ENCODE assay signal across 30 cellular contexts in the genomic region with DNA sequence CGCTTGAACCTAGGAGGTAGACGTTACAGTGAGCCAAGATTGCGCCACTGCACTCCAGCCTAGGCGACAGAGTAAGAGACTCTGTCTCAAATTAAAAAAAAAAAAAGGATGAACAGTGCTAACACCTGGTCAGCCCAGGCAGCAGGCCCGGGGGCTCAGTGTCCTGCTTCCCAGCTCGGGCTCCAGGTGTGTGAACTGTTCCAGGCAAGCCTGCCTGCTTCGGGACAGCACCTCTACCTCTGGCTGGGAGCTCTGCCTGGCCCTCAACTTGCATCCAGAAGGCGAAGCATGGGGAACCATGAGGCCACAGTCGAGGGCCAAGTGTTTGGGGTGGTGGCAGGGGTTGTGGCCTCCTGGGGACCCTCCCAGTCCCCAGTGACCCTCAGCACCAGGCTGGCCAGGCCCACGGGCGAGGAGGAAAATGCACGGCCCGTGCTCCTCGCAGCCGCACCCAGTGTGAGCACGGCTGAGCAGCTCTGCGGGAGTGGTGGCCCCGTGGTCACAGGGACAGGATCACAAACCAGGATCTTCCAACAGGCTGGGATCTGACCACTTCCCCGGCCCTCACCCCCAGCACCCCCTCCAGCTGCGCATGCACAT. TPM values are rescaled to one million over a fixed set of nuclear protein-coding genes. Genes with fewer than 3 reads are reported as not detected.
DNase-seq lines count a peak whose midpoint lies in the region; ATAC-seq, FAIRE-seq and TF ChIP-seq lines count a peak whose summit lies in the region.
"Had no signal": no experiment of that assay in that cellular context is flagged by ENCODE, and none has a peak within 500 bp of the region (broad histone marks: within the 10 kb centered on the region; RNA-seq: fewer than 3 reads in every experiment).

No MANE protein-coding gene starts in this region.

- peaks cover 52% of the 10 kb centered on the region for H3K4me1 ChIP-seq in KMS-11 (ENCODE audit: low read depth, poor library complexity, severe bottlenecking)
- peaks cover 0 to 2% (median 0%) of the 10 kb centered on the region in 4 experiments; a peak in 1 of 7 replicates for H3K4me1 ChIP-seq in H1 (replicated peaks in 1 of 4; ENCODE audit: control insufficient read depth in 3 of 4, insufficient read depth in 4 of 4, low read length in 3 of 4)
- H3K4me1 ChIP-seq: gastrocnemius medialis, psoas muscle, tibial artery had no signal

- no peaks in the 10 kb centered on the region for H3K9me3 Mint-ChIP-seq in activated CD8-positive, alpha-beta T cell treated with anti-CD3 and anti-CD28 coated beads, Interleukin-2, amount 10 ng/mL, durations not matched to agents 7 days and 5 days (ENCODE audit: insufficient read depth)
- H3K9me3 Mint-ChIP-seq in activated CD8-positive, alpha-beta T cell treated with anti-CD3 and anti-CD28 coated beads for 36 hours, result no peaks in the 10 kb centered on the region
- H3K9me3 Mint-ChIP-seq: activated CD4-positive, alpha-beta T cell treated with anti-CD3 and anti-CD28 coated beads, Interleukin-2, amount 10 ng/mL, durations not matched to agents 24 days and 14 days; activated T-helper 2 cell treated with anti-CD3 and anti-CD28 coated beads, Interferon-gamma antibody, Interleukin-2, Interleukin-4, amounts not matched to agents 10 μg/mL and 5 μg/mL and 100 μg/mL, durations not matched to agents 14 hours and 24 hours and 36 hours; CD4-positive, alpha-beta T cell; dendritic cell treated with granulocyte-macrophage colony-stimulating factor and Interleukin-4, amounts not matched to agents 40 ng/mL and 50 ng/mL, for 4 days; memory B cell had no signal

- 79% methylated on average over 13 of the region's 20 CpGs; no CpG with 5 or more reads in 1 of the 2 experiments for WGBS in H1 (ENCODE audit: extremely low coverage in 1 of 2, insufficient coverage in 1 of 2, insufficient read length in 1 of 2, insufficient replicate concordance in 2 of 2, low coverage in 1 of 2, low lambda C conversion rate in 2 of 2, missing lambda C conversion rate in 1 of 2), 2 experiments

- peak overlapping the region; percentile 34; the same call in 1 of the 2 replicates for H3K4me2 ChIP-seq in KMS-11
- no peak overlapping the region for H3K4me2 ChIP-seq in H1 (ENCODE audit: insufficient read depth in 1 of 2, low read depth in 2 of 2, low read length in 2 of 2)
- H3K4me2 ChIP-seq: hepatocyte had no signal

- peaks cover 27% of the 10 kb centered on the region for H3K36me3 Mint-ChIP-seq in activated CD8-positive, alpha-beta T cell treated with anti-CD3 and anti-CD28 coated beads, Interleukin-2, amount 10 ng/mL, durations not matched to agents 7 days and 5 days (ENCODE audit: low read depth)
- H3K36me3 Mint-ChIP-seq in activated CD8-positive, alpha-beta T cell treated with anti-CD3 and anti-CD28 coated beads for 36 hours (ENCODE audit: low read depth), result peaks cover 7% of the 10 kb centered on the region
- H3K36me3 Mint-ChIP-seq: activated naive CD8-positive, alpha-beta T cell; memory B cell had no signal

- H3K56ac ChIP-seq in H1 (replicated peaks; ENCODE audit: insufficient read length, low read depth, low read length), result no peak overlapping the region

- no peak for TF ChIP-seq EP300 in H1 (IDR thresholded peaks at IDR 0.05; ENCODE audit: borderline replicate concordance in 1 of 2, low read depth in 2 of 2, low read length in 2 of 2)

- H2BK5ac ChIP-seq in H1 (ENCODE audit: low read depth, low read length), result 0 out of 2 replicates have a peak overlapping the region, but pooled peaks have one; percentile 9

- no peak for TF ChIP-seq CTCF in activated CD8-positive, alpha-beta T cell treated with anti-CD3 and anti-CD28 coated beads for 36 hours (IDR thresholded peaks at IDR 0.05)
- TF ChIP-seq CTCF in KMS-11 (conservative IDR thresholded peaks at IDR 0.05; ENCODE audit: low read depth, low read length) (no peak), H1 (IDR thresholded peaks at IDR 0.05; ENCODE audit: control extremely low read depth in 1 of 3, insufficient read depth in 1 of 3, low read depth in 1 of 3, low read length in 3 of 3) (no peak)

- no peaks in the 10 kb centered on the region for H3K4me1 Mint-ChIP-seq in activated CD8-positive, alpha-beta T cell treated with anti-CD3 and anti-CD28 coated beads, Interleukin-2, amount 10 ng/mL, durations not matched to agents 7 days and 5 days (ENCODE audit: low read depth)
- H3K4me1 Mint-ChIP-seq in activated CD8-positive, alpha-beta T cell treated with anti-CD3 and anti-CD28 coated beads for 36 hours (ENCODE audit: low read depth), result peaks cover 3% of the 10 kb centered on the region
- H3K4me1 Mint-ChIP-seq: memory B cell had no signal

- H3K27ac Mint-ChIP-seq in activated CD8-positive, alpha-beta T cell treated with anti-CD3 and anti-CD28 coated beads, Interleukin-2, amount 10 ng/mL, durations not matched to agents 7 days and 5 days, result no peak overlapping the region
- H3K27ac Mint-ChIP-seq in activated CD8-positive, alpha-beta T cell treated with anti-CD3 and anti-CD28 coated beads for 36 hours, result no peak overlapping the region
- H3K27ac Mint-ChIP-seq: activated CD4-positive, alpha-beta T cell treated with anti-CD3 and anti-CD28 coated beads, Interleukin-2, amount 10 ng/mL, durations not matched to agents 24 days and 14 days; activated naive CD8-positive, alpha-beta T cell; activated T-helper 2 cell treated with anti-CD3 and anti-CD28 coated beads, Interferon-gamma antibody, Interleukin-2, Interleukin-4, amounts not matched to agents 10 μg/mL and 5 μg/mL and 100 μg/mL, durations not matched to agents 14 hours and 24 hours and 36 hours; CD4-positive, alpha-beta T cell; dendritic cell treated with granulocyte-macrophage colony-stimulating factor and Interleukin-4, amounts not matched to agents 40 ng/mL and 50 ng/mL, for 4 days; memory B cell had no signal

- intact Hi-C loops in activated CD8-positive, alpha-beta T cell treated with anti-CD3 and anti-CD28 coated beads for 36 hours (cut with micrococcal nuclease), result no loop called here
- intact Hi-C loops in sciatic nerve (cut with DNase I), result no loop called here

- POLR2A ChIA-PET in activated CD8-positive, alpha-beta T cell treated with anti-CD3 and anti-CD28 coated beads, Interleukin-2, amount 10 ng/mL, durations not matched to agents 7 days and 5 days (lab: Charles Lee), result interaction anchor here (0.6 to 0.9 kb wide), 2 partner anchors 9 to 37 kb away, joined by 3 read pairs; no protein-coding TSS in a partner anchor
- POLR2A ChIA-PET in activated CD8-positive, alpha-beta T cell treated with anti-CD3 and anti-CD28 coated beads for 36 hours (lab: Charles Lee), result interaction anchor here (1.1 to 5.9 kb wide), 3 partner anchors 12 to 41 kb away, joined by 3 to 69 read pairs (median 3); a partner anchor contains a TSS
- POLR2A ChIA-PET in H1 (lab: Charles Lee; ENCODE audit: partially characterized antibody), result interaction anchor here (1.2 to 2.7 kb wide), 5 partner anchors 11 to 15 kb away, joined by 3 to 10 read pairs (median 7); a partner anchor contains a TSS

- no peaks in the 10 kb centered on the region for H3K27me3 ChIP-seq in KMS-11 (ENCODE audit: insufficient read depth, low read depth)
- H3K27me3 ChIP-seq in H1 (replicated peaks in 1 of 4; ENCODE audit: control insufficient read depth in 3 of 4, extremely low read depth in 1 of 4, insufficient read depth in 3 of 4, low read length in 3 of 4), result no peaks in the 10 kb centered on the region
- H3K27me3 ChIP-seq: gastrocnemius medialis, hepatocyte, neutrophil, tibial artery had no signal

- H2BK15ac ChIP-seq in H1 (ENCODE audit: low read length), result no peak overlapping the region

- CTCF ChIA-PET in activated CD8-positive, alpha-beta T cell treated with anti-CD3 and anti-CD28 coated beads, Interleukin-2, amount 10 ng/mL, durations not matched to agents 7 days and 5 days (lab: Charles Lee), result no interaction called here
- CTCF ChIA-PET in activated CD8-positive, alpha-beta T cell treated with anti-CD3 and anti-CD28 coated beads for 36 hours (lab: Charles Lee), result interaction anchor here (1.3 to 1.4 kb wide), 2 partner anchors 30 to 38 kb away, joined by 3 read pairs; no protein-coding TSS in a partner anchor
- CTCF ChIA-PET in H1 (lab: Charles Lee; ENCODE audit: partially characterized antibody), result interaction anchor here (1.2 to 2.0 kb wide), 5 partner anchors 9 to 109 kb away, joined by 4 to 6 read pairs (median 5); no protein-coding TSS in a partner anchor

- no peaks in the 10 kb centered on the region for H3K23me2 ChIP-seq in H1 (ENCODE audit: low read depth, low read length)

- no peaks in the 10 kb centered on the region for H3K27me3 Mint-ChIP-seq in activated CD8-positive, alpha-beta T cell treated with anti-CD3 and anti-CD28 coated beads, Interleukin-2, amount 10 ng/mL, durations not matched to agents 7 days and 5 days (ENCODE audit: low read depth)
- no peaks in the 10 kb centered on the region for H3K27me3 Mint-ChIP-seq in activated CD8-positive, alpha-beta T cell treated with anti-CD3 and anti-CD28 coated beads for 36 hours
- H3K27me3 Mint-ChIP-seq: activated CD4-positive, alpha-beta T cell treated with anti-CD3 and anti-CD28 coated beads, Interleukin-2, amount 10 ng/mL, durations not matched to agents 24 days and 14 days; activated naive CD8-positive, alpha-beta T cell; CD4-positive, alpha-beta T cell; dendritic cell treated with granulocyte-macrophage colony-stimulating factor and Interleukin-4, amounts not matched to agents 40 ng/mL and 50 ng/mL, for 4 days; memory B cell had no signal

- ATAC-seq in activated CD8-positive, alpha-beta T cell treated with anti-CD3 and anti-CD28 coated beads, Interleukin-2, amount 10 ng/mL, durations not matched to agents 7 days and 5 days, result peak; percentile 18
- no peak for ATAC-seq in activated CD8-positive, alpha-beta T cell treated with anti-CD3 and anti-CD28 coated beads for 36 hours
- ATAC-seq in sciatic nerve (peak; percentile 10), GM18868 (IDR thresholded peaks at IDR 0.05; ENCODE audit: unreplicated experiment) (no peak), HG02678 (IDR thresholded peaks at IDR 0.05; ENCODE audit: unreplicated experiment) (no peak)
- ATAC-seq: gastrocnemius medialis had no signal

- no peak overlapping the region for H2BK12ac ChIP-seq in H1 (ENCODE audit: low read depth, low read length)

- FAIRE-seq in H1 (lab: Jason Lieb, UNC), result no peak
- FAIRE-seq: D721Med had no signal

- no peak overlapping the region for H3K23ac ChIP-seq in H1 (ENCODE audit: insufficient read length)

- peak overlapping the region; percentile 82; the same call in 1 of the 2 replicates for H4K8ac ChIP-seq in H1 (ENCODE audit: extremely low read depth, insufficient read depth, low read length)

- peak overlapping the region; percentile 87 for H3K27ac ChIP-seq in KMS-11
- H3K27ac ChIP-seq in H1 (ENCODE audit: low read depth, low read length), result no peak overlapping the region
- H3K27ac ChIP-seq: gastrocnemius medialis, GM23248, hepatocyte, neutrophil, psoas muscle, tibial artery, WERI-Rb-1 had no signal

- H3K4me3 ChIP-seq in KMS-11 (IDR thresholded peaks at IDR 0.05; ENCODE audit: insufficient read depth, low read depth, low read length), result no peak overlapping the region
- no peak overlapping the region for H3K4me3 ChIP-seq in H1 (ENCODE audit: extremely low read depth in 1 of 4, insufficient read depth in 2 of 4, low read depth in 3 of 4, low read length in 4 of 4)
- H3K4me3 ChIP-seq: gastrocnemius medialis, GM23248, hepatocyte, psoas muscle, tibial artery had no signal

- no peaks in the 10 kb centered on the region; the same call in 1 of the 2 replicates for H3K79me1 ChIP-seq in H1 (ENCODE audit: low read depth, low read length)

- no peak overlapping the region for H3K4ac ChIP-seq in H1 (replicated peaks; ENCODE audit: insufficient read length, low read depth, low read length)

- H2BK120ac ChIP-seq in H1 (replicated peaks; ENCODE audit: low read depth, low read length), result no peak overlapping the region

- no peak for DNase-seq in activated CD8-positive, alpha-beta T cell treated with anti-CD3 and anti-CD28 coated beads, Interleukin-2, amount 10 ng/mL, durations not matched to agents 7 days and 5 days
- DNase-seq in activated CD8-positive, alpha-beta T cell treated with anti-CD3 and anti-CD28 coated beads for 36 hours, result no peak
- DNase-seq in H1 (ENCODE audit: low read depth in 1 of 2, low spot score in 2 of 2) (no peak), sciatic nerve (ENCODE audit: low spot score) (no peak), NCI-H2227 (lab: John Stamatoyannopoulos, UW; ENCODE audit: unreplicated experiment) (no peak)
- DNase-seq: activated CD4-positive, alpha-beta T cell treated with anti-CD3 and anti-CD28 coated beads, Interleukin-2, amount 10 ng/mL, durations not matched to agents 24 days and 14 days; AML-193; CD4-positive, alpha-beta T cell; central memory CD4-positive, alpha-beta T cell; gastrocnemius medialis; GM23248; NCI-H2081; NCI-H345; NCI-H748 treated with DMSO at 0.1 percent for 48 hours; psoas muscle; SHP77; T1000; tibial artery; WERI-Rb-1 had no signal

- H3K14ac ChIP-seq in H1 (ENCODE audit: insufficient read length), result no peak overlapping the region

- no peak overlapping the region for H3K4me3 Mint-ChIP-seq in activated CD8-positive, alpha-beta T cell treated with anti-CD3 and anti-CD28 coated beads, Interleukin-2, amount 10 ng/mL, durations not matched to agents 7 days and 5 days
- no peak overlapping the region for H3K4me3 Mint-ChIP-seq in activated CD8-positive, alpha-beta T cell treated with anti-CD3 and anti-CD28 coated beads for 36 hours
- H3K4me3 Mint-ChIP-seq: activated CD4-positive, alpha-beta T cell treated with anti-CD3 and anti-CD28 coated beads, Interleukin-2, amount 10 ng/mL, durations not matched to agents 24 days and 14 days; activated naive CD8-positive, alpha-beta T cell; CD4-positive, alpha-beta T cell; dendritic cell treated with granulocyte-macrophage colony-stimulating factor and Interleukin-4, amounts not matched to agents 40 ng/mL and 50 ng/mL, for 4 days; memory B cell had no signal

- peaks cover 23% of the 10 kb centered on the region for H3K79me2 ChIP-seq in KMS-11 (ENCODE audit: insufficient read depth, low read depth)
- H3K79me2 ChIP-seq in H1 (ENCODE audit: control insufficient read depth in 1 of 2, insufficient read depth in 2 of 2, low read length in 2 of 2), result peaks cover 0 to 5% of the 10 kb centered on the region in 2 experiments; a peak in 1 of 4 replicates

- H2BK20ac ChIP-seq in H1 (ENCODE audit: low read length), result no peak overlapping the region

- no peaks in the 10 kb centered on the region for H3K9me3 ChIP-seq in H1 (ENCODE audit: insufficient read depth in 2 of 2, low read depth in 1 of 2, low read length in 1 of 2)
- H3K9me3 ChIP-seq: gastrocnemius medialis, neutrophil, psoas muscle, tibial artery had no signal

- no peak overlapping the region for H2AK5ac ChIP-seq in H1 (ENCODE audit: low read depth, low read length)

- H3K9ac ChIP-seq in KMS-11 (peak overlapping the region; percentile 28; the same call in 1 of the 2 replicates), H1 (replicated peaks in 1 of 4; ENCODE audit: extremely low read depth in 1 of 4, low read depth in 3 of 4, low read length in 3 of 4) (no peak overlapping the region)
- H3K9ac ChIP-seq: GM23248 had no signal

- H3K36me3 ChIP-seq in KMS-11 (ENCODE audit: insufficient read depth) (no peaks in the 10 kb centered on the region), H1 (ENCODE audit: control insufficient read depth in 2 of 4, insufficient read depth in 4 of 4, low read length in 3 of 4) (peaks cover 9 to 21% (median 13%) of the 10 kb centered on the region in 4 experiments; a peak in 7 of 8 replicates)
- H3K36me3 ChIP-seq: gastrocnemius medialis had no signal

- no peak overlapping the region; the same call in 1 of the 2 replicates for H3K18ac ChIP-seq in H1 (ENCODE audit: extremely low read depth, low read length)

- H4K5ac ChIP-seq in H1 (ENCODE audit: insufficient read length, low read depth, low read length), result no peak overlapping the region

- H4K20me1 ChIP-seq in KMS-11 (ENCODE audit: insufficient read depth) (no peaks in the 10 kb centered on the region), H1 (replicated peaks in 1 of 2; ENCODE audit: control insufficient read depth in 1 of 2, insufficient read depth in 2 of 2, low read length in 2 of 2) (peaks cover 11 to 20% of the 10 kb centered on the region in 2 experiments)

- no peak for TF ChIP-seq RAD21 in H1 (IDR thresholded peaks at IDR 0.05 in 1 of 2, conservative IDR thresholded peaks at IDR 0.05 in 1 of 2; ENCODE audit: low read depth in 2 of 2, low read length in 2 of 2)

- no peak overlapping the region for H4K91ac ChIP-seq in H1 (replicated peaks; ENCODE audit: insufficient read length, low read length)

- H2AFZ ChIP-seq in KMS-11 (ENCODE audit: low read depth) (no peak overlapping the region), H1 (ENCODE audit: low read length) (no peak overlapping the region)
- H2AFZ ChIP-seq: GM23248, hepatocyte had no signal

- TF ChIP-seq POLR2A in H1 (IDR thresholded peaks at IDR 0.05; ENCODE audit: control extremely low read depth in 1 of 2, low read depth in 2 of 2, low read length in 2 of 2), result no peak

RNA-seq across cellular contexts. Expression of a gene that starts 15.5 kb away (rescaled TPM):
- 10 to 100 TPM; 59.9 to 62.3 TPM for total RNA-seq in activated CD8-positive, alpha-beta T cell treated with anti-CD3 and anti-CD28 coated beads, Interleukin-2, amount 10 ng/mL, durations not matched to agents 7 days and 5 days
- total RNA-seq in activated CD8-positive, alpha-beta T cell treated with anti-CD3 and anti-CD28 coated beads for 36 hours, result 10 to 100 TPM; 59.4 to 63.5 TPM
- 48.6 and 49.9 TPM in 2 replicates for total RNA-seq in H1 (2021; fragmentation: NEBNext Ultra II Directional; extraction: Animal tissue kit (Norgen Biotek cat#: 25700))
- polyA plus RNA-seq in H1 (2011; rRNA removed), result 62.4 and 80.6 TPM in 2 replicates
- 50.8 TPM for polyA plus RNA-seq in H1 (2011; cell fraction: cytosol; rRNA removed)
- 39.8 TPM for polyA plus RNA-seq in H1 (2011; cell fraction: nucleus; rRNA removed)
- polyA plus RNA-seq in H1 (2012, experiment 1 of 2), result 37.3 to 58.6 TPM (median 48.3 TPM) in 4 replicates
- 47.6 TPM for polyA plus RNA-seq in H1 (2012, experiment 2 of 2)
- polyA plus RNA-seq in H1 (2013, experiment 1 of 2), result 33.4 TPM
- polyA plus RNA-seq in H1 (2013, experiment 2 of 2), result 33.4 TPM
- polyA minus RNA-seq in H1 (2011; rRNA and poly(A)+ RNA removed), result 29.7 and 32.5 TPM in 2 replicates
- polyA minus RNA-seq in H1 (2011; cell fraction: cytosol; rRNA and poly(A)+ RNA removed), result 32.9 TPM
- 18.1 TPM for polyA minus RNA-seq in H1 (2011; cell fraction: nucleus; rRNA and poly(A)+ RNA removed)
- total RNA-seq in sciatic nerve, result 5.5 TPM

RNA-seq across cellular contexts. Expression of a gene that starts 19.8 kb away (rescaled TPM):
- under 1 TPM; 0.55 to 0.95 TPM for total RNA-seq in activated CD8-positive, alpha-beta T cell treated with anti-CD3 and anti-CD28 coated beads, Interleukin-2, amount 10 ng/mL, durations not matched to agents 7 days and 5 days
- total RNA-seq in activated CD8-positive, alpha-beta T cell treated with anti-CD3 and anti-CD28 coated beads for 36 hours, result under 1 TPM; 0.47 to 0.67 TPM
- 2.1 and 2.4 TPM in 2 replicates for total RNA-seq in H1 (2021; fragmentation: NEBNext Ultra II Directional; extraction: Animal tissue kit (Norgen Biotek cat#: 25700))
- 1.6 and 2.3 TPM in 2 replicates for polyA plus RNA-seq in H1 (2011; rRNA removed)
- polyA plus RNA-seq in H1 (2011; cell fraction: cytosol; rRNA removed), result 3.1 TPM
- polyA plus RNA-seq in H1 (2011; cell fraction: nucleus; rRNA removed), result 4.8 TPM
- 2.8 to 3.4 TPM (median 3.1 TPM) in 4 replicates for polyA plus RNA-seq in H1 (2012, experiment 1 of 2)
- 2.1 TPM for polyA plus RNA-seq in H1 (2012, experiment 2 of 2)
- 2.3 TPM for polyA plus RNA-seq in H1 (2013, experiment 1 of 2)
- polyA plus RNA-seq in H1 (2013, experiment 2 of 2), result 2.6 TPM
- 1.8 TPM in 2 replicates for polyA minus RNA-seq in H1 (2011; rRNA and poly(A)+ RNA removed)
- polyA minus RNA-seq in H1 (2011; cell fraction: cytosol; rRNA and poly(A)+ RNA removed), result 3.2 TPM
- polyA minus RNA-seq in H1 (2011; cell fraction: nucleus; rRNA and poly(A)+ RNA removed), result 2.4 TPM
- total RNA-seq in sciatic nerve, result 6.1 TPM

RNA-seq across cellular contexts. Expression of a gene that starts 27.3 kb away (rescaled TPM):
- not detected for total RNA-seq in activated CD8-positive, alpha-beta T cell treated with anti-CD3 and anti-CD28 coated beads, Interleukin-2, amount 10 ng/mL, durations not matched to agents 7 days and 5 days
- under 1 TPM in 1 of 2 experiments, not detected in 1; 0.02 TPM for total RNA-seq in activated CD8-positive, alpha-beta T cell treated with anti-CD3 and anti-CD28 coated beads for 36 hours
- total RNA-seq in H1 (2021; fragmentation: NEBNext Ultra II Directional; extraction: Animal tissue kit (Norgen Biotek cat#: 25700)), result 1.5 and 2.0 TPM in 2 replicates
- 0.64 and 0.95 TPM in 2 replicates for polyA plus RNA-seq in H1 (2011; rRNA removed)
- 0.67 TPM for polyA plus RNA-seq in H1 (2011; cell fraction: cytosol; rRNA removed)
- 4.3 TPM for polyA plus RNA-seq in H1 (2011; cell fraction: nucleus; rRNA removed)
- polyA plus RNA-seq in H1 (2012, experiment 1 of 2), result 1.2 to 2.0 TPM (median 1.7 TPM) in 4 replicates
- polyA plus RNA-seq in H1 (2012, experiment 2 of 2), result 0.55 TPM
- polyA plus RNA-seq in H1 (2013, experiment 1 of 2), result 0.99 TPM
- polyA plus RNA-seq in H1 (2013, experiment 2 of 2), result 0.96 TPM
- polyA minus RNA-seq in H1 (2011; rRNA and poly(A)+ RNA removed), result 3.2 and 4.3 TPM in 2 replicates
- polyA minus RNA-seq in H1 (2011; cell fraction: cytosol; rRNA and poly(A)+ RNA removed), result 2.9 TPM
- 4.9 TPM for polyA minus RNA-seq in H1 (2011; cell fraction: nucleus; rRNA and poly(A)+ RNA removed)
- total RNA-seq in sciatic nerve, result 77.7 TPM

RNA-seq across cellular contexts. Expression of a gene that starts 59.8 kb away (rescaled TPM):
- 10 to 100 TPM; 35.7 to 40.4 TPM for total RNA-seq in activated CD8-positive, alpha-beta T cell treated with anti-CD3 and anti-CD28 coated beads, Interleukin-2, amount 10 ng/mL, durations not matched to agents 7 days and 5 days
- total RNA-seq in activated CD8-positive, alpha-beta T cell treated with anti-CD3 and anti-CD28 coated beads for 36 hours, result 10 to 100 TPM; 15.1 to 16.4 TPM
- not detected in 2 replicates for total RNA-seq in H1 (2021; fragmentation: NEBNext Ultra II Directional; extraction: Animal tissue kit (Norgen Biotek cat#: 25700))
- polyA plus RNA-seq in H1 (2011; rRNA removed), result 0.11 and 0.28 TPM in 2 replicates
- polyA plus RNA-seq in H1 (2011; cell fraction: cytosol; rRNA removed), result 0.26 TPM
- 0.54 TPM for polyA plus RNA-seq in H1 (2011; cell fraction: nucleus; rRNA removed)
- polyA plus RNA-seq in H1 (2012, experiment 1 of 2), result 0.09 to 0.15 TPM (median 0.15 TPM) in 3 of 4 replicates, not detected in the other
- polyA plus RNA-seq in H1 (2012, experiment 2 of 2), result 0.21 TPM
- not detected for polyA plus RNA-seq in H1 (2013, experiment 1 of 2)
- 0.04 TPM for polyA plus RNA-seq in H1 (2013, experiment 2 of 2)
- 0.16 TPM in 1 of 2 replicates, not detected in the other for polyA minus RNA-seq in H1 (2011; rRNA and poly(A)+ RNA removed)
- not detected for polyA minus RNA-seq in H1 (2011; cell fraction: cytosol; rRNA and poly(A)+ RNA removed)
- polyA minus RNA-seq in H1 (2011; cell fraction: nucleus; rRNA and poly(A)+ RNA removed), result not detected
- 3.2 TPM for total RNA-seq in sciatic nerve
- total RNA-seq: A172, GM23248 had no signal
- polyA plus RNA-seq: GM23248 had no signal

Comparison
In these comparisons a context has a peak if more than half of its experiments do, and no peak if none do; other contexts are left out.
1. ATAC-seq: peak in activated CD8-positive, alpha-beta T cell treated with anti-CD3 and anti-CD28 coated beads, Interleukin-2, amount 10 ng/mL, durations not matched to agents 7 days and 5 days (single experiment) and sciatic nerve (single experiment); none in activated CD8-positive, alpha-beta T cell treated with anti-CD3 and anti-CD28 coated beads for 36 hours (single experiment), GM18868 (single experiment) and HG02678 (single experiment).
2. RNA of a gene that starts 27.3 kb away (total RNA-seq): 77.7 TPM in sciatic nerve (single experiment); 1.5 to 2.0 TPM in H1, 0.02 TPM in activated CD8-positive, alpha-beta T cell treated with anti-CD3 and anti-CD28 coated beads for 36 hours and not detected in activated CD8-positive, alpha-beta T cell treated with anti-CD3 and anti-CD28 coated beads, Interleukin-2, amount 10 ng/mL, durations not matched to agents 7 days and 5 days; every median in the first group is over 10 times any median in the second.